ENCODE assay signal across 28 cellular contexts in the genomic region with DNA sequence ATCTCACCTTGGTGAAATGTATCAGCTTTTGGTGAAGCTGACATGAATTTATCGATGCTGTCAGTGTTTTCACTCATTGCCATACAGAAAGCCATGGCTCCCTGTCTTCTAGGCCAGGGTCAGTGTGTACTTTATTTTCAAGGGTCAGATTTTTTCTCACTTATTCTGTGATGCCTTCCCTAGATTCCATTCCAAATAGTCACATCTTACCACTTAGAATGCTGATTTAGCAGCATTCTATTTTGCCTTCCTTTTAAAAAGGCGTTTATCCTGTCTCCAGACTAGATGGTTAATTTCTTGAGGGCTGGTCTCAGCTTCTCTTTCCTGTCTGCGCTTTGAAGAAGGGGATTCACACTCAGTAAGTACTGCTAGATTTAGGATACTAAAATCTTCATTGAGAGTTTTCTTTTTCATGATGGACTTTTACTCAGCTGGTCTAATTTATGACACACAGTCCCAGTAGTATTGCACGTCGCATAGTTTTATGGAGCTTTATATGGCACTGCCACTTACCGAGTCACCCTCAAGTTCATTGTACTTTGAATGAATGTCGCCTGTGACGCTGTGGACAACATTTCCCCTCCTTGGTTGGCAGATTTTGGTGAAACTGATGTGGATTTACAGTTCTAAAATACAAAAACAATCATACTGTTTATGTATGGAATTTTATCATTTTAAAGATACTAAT.
"Had no signal": no experiment of that assay in that cellular context is flagged by ENCODE, and none has a peak within 500 bp of the region (broad histone marks: within the 10 kb centered on the region; RNA-seq: fewer than 3 reads in every experiment).

No MANE protein-coding gene starts in this region.

- H3K9me3 Mint-ChIP-seq: activated B cell treated with CpG ODN at 0.5 μM for 24 hours; activated naive CD4-positive, alpha-beta T cell treated with anti-CD3 and anti-CD28 coated beads, Interleukin-2, amount 50 U/mL, for 72 hours; activated T-cell treated with anti-CD3 and anti-CD28 coated beads, Interleukin-2, amount 50 U/mL, for 24 hours; activated T-helper 17 cell treated with anti-CD3 and anti-CD28 coated beads, Interleukin-2, amount 50 U/mL, for 72 hours; central memory CD8-positive, alpha-beta T cell; endodermal cell; nephron progenitor cell; stimulated activated naive CD8-positive, alpha-beta T cell treated with anti-CD3 and anti-CD28 coated beads, Interleukin-15, Interleukin-2, amounts not matched to agents 100 ng/mL and 50 ng/mL, for 24 hours had no signal

- H3K36me3 ChIP-seq: breast epithelium, esophagus squamous epithelium, gastrocnemius medialis, pancreas, right atrium auricular region, thyroid gland, upper lobe of right lung had no signal

- H3K27me3 Mint-ChIP-seq: activated B cell treated with CpG ODN at 0.5 μM for 24 hours; activated CD4-positive, alpha-beta T cell treated with anti-CD3 and anti-CD28 coated beads for 36 hours; activated T-cell treated with anti-CD3 and anti-CD28 coated beads, Interleukin-2, amount 50 U/mL, for 24 hours; activated T-helper 17 cell treated with anti-CD3 and anti-CD28 coated beads, Interleukin-2, amount 50 U/mL, for 72 hours; central memory CD8-positive, alpha-beta T cell; stimulated activated naive CD8-positive, alpha-beta T cell treated with anti-CD3 and anti-CD28 coated beads, Interleukin-15, Interleukin-2, amounts not matched to agents 100 ng/mL and 50 ng/mL, for 24 hours had no signal

- ATAC-seq: activated CD4-positive, alpha-beta T cell treated with anti-CD3 and anti-CD28 coated beads for 36 hours; activated naive CD4-positive, alpha-beta T cell treated with anti-CD3 and anti-CD28 coated beads, Interleukin-2, amount 50 U/mL, for 72 hours; activated T-helper 17 cell treated with anti-CD3 and anti-CD28 coated beads, Interleukin-2, amount 50 U/mL, for 72 hours; gastrocnemius medialis; left ventricle myocardium superior; pancreas; psoas muscle; upper lobe of right lung had no signal

- H3K4me3 Mint-ChIP-seq: activated B cell treated with CpG ODN at 0.5 μM for 24 hours; activated CD4-positive, alpha-beta T cell treated with anti-CD3 and anti-CD28 coated beads for 36 hours; activated T-cell treated with anti-CD3 and anti-CD28 coated beads, Interleukin-2, amount 50 U/mL, for 24 hours; activated T-helper 17 cell treated with anti-CD3 and anti-CD28 coated beads, Interleukin-2, amount 50 U/mL, for 72 hours; central memory CD8-positive, alpha-beta T cell; endodermal cell; nephron progenitor cell; stimulated activated naive CD8-positive, alpha-beta T cell treated with anti-CD3 and anti-CD28 coated beads, Interleukin-15, Interleukin-2, amounts not matched to agents 100 ng/mL and 50 ng/mL, for 24 hours had no signal

- H3K27me3 ChIP-seq: breast epithelium, esophagus squamous epithelium, gastrocnemius medialis, pancreas, right atrium auricular region, thyroid gland, upper lobe of right lung had no signal

- H3K4me1 ChIP-seq: breast epithelium, pancreas, upper lobe of right lung had no signal

- H3K27ac ChIP-seq: breast epithelium, coronary artery, esophagus squamous epithelium, gastrocnemius medialis, pancreas, psoas muscle, right atrium auricular region, thyroid gland, upper lobe of right lung had no signal

- H3K4me3 ChIP-seq: breast epithelium, coronary artery, esophagus squamous epithelium, gastrocnemius medialis, pancreas, psoas muscle, right atrium auricular region, thyroid gland, upper lobe of right lung had no signal

- H3K9me3 ChIP-seq: breast epithelium, esophagus squamous epithelium, gastrocnemius medialis, pancreas, psoas muscle, right atrium auricular region, thyroid gland, upper lobe of right lung had no signal

- DNase-seq: activated B cell treated with CpG ODN at 0.5 μM for 24 hours; activated CD4-positive, alpha-beta T cell treated with anti-CD3 and anti-CD28 coated beads for 36 hours; activated CD4-positive, alpha-beta T cell treated with anti-CD3 and anti-CD28 coated beads, Interleukin-2, amount 50 U/mL, for 4 hours; activated CD8-positive, alpha-beta memory T cell treated with anti-CD3 and anti-CD28 coated beads for 24 hours; activated CD8-positive, alpha-beta memory T cell treated with anti-CD3 and anti-CD28 coated beads, Interleukin-2, amount 50 U/mL, for 4 hours; activated T-cell treated with anti-CD3 and anti-CD28 coated beads, Interleukin-2, amount 50 U/mL, for 24 hours; aorta; endodermal cell; esophagus squamous epithelium; gastrocnemius medialis; hippocampal formation; left ventricle myocardium superior; mammary epithelial cell; nephron progenitor cell; pancreas; psoas muscle; stimulated activated CD4-positive, alpha-beta T cell treated with anti-CD3 and anti-CD28 coated beads, Interleukin-1b, Interleukin-23, amount 100 ng/mL, for 48 hours; substantia nigra; T1000; thyroid gland; upper lobe of right lung had no signal

- H3K27ac Mint-ChIP-seq: activated B cell treated with CpG ODN at 0.5 μM for 24 hours; activated CD4-positive, alpha-beta T cell treated with anti-CD3 and anti-CD28 coated beads for 36 hours; activated T-cell treated with anti-CD3 and anti-CD28 coated beads, Interleukin-2, amount 50 U/mL, for 24 hours; activated T-helper 17 cell treated with anti-CD3 and anti-CD28 coated beads, Interleukin-2, amount 50 U/mL, for 72 hours; endodermal cell; nephron progenitor cell; stimulated activated naive CD8-positive, alpha-beta T cell treated with anti-CD3 and anti-CD28 coated beads, Interleukin-15, Interleukin-2, amounts not matched to agents 100 ng/mL and 50 ng/mL, for 24 hours had no signal

- H3K36me3 Mint-ChIP-seq: activated naive CD4-positive, alpha-beta T cell treated with anti-CD3 and anti-CD28 coated beads, Interleukin-2, amount 50 U/mL, for 72 hours had no signal
